Comparison of ENCODE assay signal across 8 cellular contexts in the genomic region with DNA sequence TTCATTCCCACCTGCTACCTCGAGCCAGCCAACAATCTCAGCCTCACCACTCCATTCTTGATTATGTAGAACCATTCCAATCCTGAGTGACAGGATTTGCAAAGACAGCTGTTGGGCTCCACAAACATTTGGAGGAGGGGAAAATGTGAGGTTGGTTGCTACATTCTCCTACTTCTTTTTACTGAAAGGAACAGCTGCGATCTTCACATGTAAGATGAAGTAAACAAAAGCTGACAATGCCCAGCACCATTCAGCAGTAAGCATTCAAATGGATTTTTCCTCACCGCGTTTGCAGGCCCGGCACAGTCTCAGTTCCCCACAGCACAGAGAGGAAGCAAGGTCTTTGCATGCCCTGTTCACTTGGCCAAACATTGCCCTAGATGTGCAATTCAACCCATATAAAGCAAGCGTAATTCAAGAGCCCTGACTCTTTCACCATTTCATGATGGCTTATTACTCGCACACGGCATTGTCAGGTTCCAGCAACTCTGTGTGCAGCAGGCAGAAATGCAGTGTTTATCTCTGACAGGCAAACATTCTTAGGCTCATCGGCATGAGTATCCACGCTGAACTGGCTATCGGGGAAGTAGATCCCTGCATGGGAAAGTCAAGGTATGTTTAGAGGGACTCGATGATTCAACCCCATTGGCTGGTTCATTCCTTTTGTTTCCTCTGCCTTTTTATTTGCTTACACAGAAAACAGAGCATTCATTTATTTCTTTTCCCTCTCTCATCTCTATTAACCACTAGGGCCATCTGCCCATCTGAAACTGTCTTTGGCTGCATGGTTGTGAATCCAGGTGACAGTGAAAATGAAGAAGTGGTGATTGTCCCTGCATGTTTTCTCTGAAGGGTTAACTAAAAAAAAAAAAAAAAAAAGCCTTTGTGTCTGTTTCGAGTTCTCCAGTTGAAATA.
DNase-seq lines count a peak whose midpoint lies in the region; ATAC-seq and TF ChIP-seq lines count a peak whose summit lies in the region.

No MANE protein-coding gene starts in this region.

- peak overlapping the region; percentile 0 for H2BK5ac ChIP-seq in IMR-90 (ENCODE audit: low read depth, low read length, poor library complexity, severe bottlenecking)

- H3K56ac ChIP-seq in IMR-90 (ENCODE audit: extremely low read depth, insufficient read depth, low read length) = no peak overlapping the region

- no peaks in the 10 kb centered on the region for H3K9me3 ChIP-seq in IMR-90 (ENCODE audit: control insufficient read depth, insufficient read depth, low read length)
- no peaks in the 10 kb centered on the region for H3K9me3 ChIP-seq in neural progenitor cell (ENCODE audit: low read depth)
- no peaks in the 10 kb centered on the region for H3K9me3 ChIP-seq in testis

- H2BK120ac ChIP-seq in IMR-90 (ENCODE audit: low read depth, low read length) = no peak overlapping the region

- H3K9ac ChIP-seq in IMR-90 (ENCODE audit: low read depth, low read length) = no peak overlapping the region
- H3K9ac ChIP-seq in neural progenitor cell = no peak overlapping the region

- H3K9me1 ChIP-seq in IMR-90 (ENCODE audit: insufficient read depth, low read length) = no peaks in the 10 kb centered on the region

- 5% methylated on average over 3 of the region's 13 CpGs; no CpG with 5 or more reads in 1 of the 2 experiments for whole genome bisulfite sequencing in IMR-90 (ENCODE audit: extremely low coverage in 2 of 2, insufficient read length in 1 of 2), 2 experiments
- 56 to 60% methylated on average over 13 of the region's 13 CpGs for WGBS in testis, 2 donors

- no peaks in the 10 kb centered on the region for H3K79me2 ChIP-seq in neural progenitor cell (ENCODE audit: low read depth)

- no peaks in the 10 kb centered on the region for H3K27me3 ChIP-seq in IMR-90 (ENCODE audit: control insufficient read depth, insufficient read depth, low read length)
- no peaks in the 10 kb centered on the region for H3K27me3 ChIP-seq in neural progenitor cell
- H3K27me3 ChIP-seq in testis = no peaks in the 10 kb centered on the region

- in situ Hi-C loops in IMR-90 (cut with MboI; ENCODE audit: low sequenced_read_pairs) = no loop called here

- no peak overlapping the region; the same call in 1 of the 2 replicates for H3K18ac ChIP-seq in IMR-90 (ENCODE audit: low read depth, low read length)

- ATAC-seq in GM21367 (IDR thresholded peaks at IDR 0.05; ENCODE audit: unreplicated experiment) = peak; percentile 33
- peak; percentile 83 for ATAC-seq in IMR-90 (ENCODE audit: low read depth)
- no peak for ATAC-seq in activated CD4-positive, alpha-beta T cell treated with anti-CD3 and anti-CD28 coated beads for 36 hours

- no peak overlapping the region for H3K4me3 ChIP-seq in IMR-90 (ENCODE audit: insufficient read depth, low read depth, low read length)
- H3K4me3 ChIP-seq in neural progenitor cell = peak overlapping the region; percentile 8
- H3K4me3 ChIP-seq in testis = no peak overlapping the region

- H3K9me3 Mint-ChIP-seq in brain (peaks cover 0 to 2% (median 0%) of the 10 kb centered on the region in 5 experiments), neural progenitor cell (no peaks in the 10 kb centered on the region)
- H3K9me3 Mint-ChIP-seq in activated CD4-positive, alpha-beta T cell treated with anti-CD3 and anti-CD28 coated beads for 36 hours (ENCODE audit: low read depth) = no peaks in the 10 kb centered on the region

- no peak overlapping the region for H4K91ac ChIP-seq in IMR-90 (ENCODE audit: insufficient read depth, low read depth, low read length)

- TF ChIP-seq POLR2A in IMR-90 (IDR thresholded peaks at IDR 0.05; ENCODE audit: low read depth, low read length) = no peak
- TF ChIP-seq POLR2A in testis (IDR thresholded peaks at IDR 0.05) = no peak

- H4K8ac ChIP-seq in IMR-90 (ENCODE audit: low read depth in 2 of 2, low read length in 2 of 2) = peak overlapping the region in 1 of 2 experiments; percentile 7; a peak in 1 of 4 replicates

- H3K4me1 ChIP-seq in IMR-90 (ENCODE audit: control insufficient read depth, insufficient read depth, low read length) = peaks cover 4% of the 10 kb centered on the region
- H3K4me1 ChIP-seq in neural progenitor cell = peaks cover 37% of the 10 kb centered on the region
- H3K4me1 ChIP-seq in testis = peaks cover 14% of the 10 kb centered on the region

- no peak overlapping the region for H3K14ac ChIP-seq in IMR-90 (replicated peaks; ENCODE audit: low read depth, low read length)

- H3K36me3 Mint-ChIP-seq in brain = no peaks in the 10 kb centered on the region
- H3K36me3 Mint-ChIP-seq in neural progenitor cell = no peaks in the 10 kb centered on the region
- H3K36me3 Mint-ChIP-seq in activated CD4-positive, alpha-beta T cell treated with anti-CD3 and anti-CD28 coated beads for 36 hours (ENCODE audit: low read depth) = no peaks in the 10 kb centered on the region

- no peak overlapping the region for H2BK15ac ChIP-seq in IMR-90 (ENCODE audit: low read depth, low read length)

- H3K4me1 Mint-ChIP-seq in brain (peaks cover 69% of the 10 kb centered on the region), neural progenitor cell (peaks cover 34% of the 10 kb centered on the region)
- peaks cover 63% of the 10 kb centered on the region for H3K4me1 Mint-ChIP-seq in activated CD4-positive, alpha-beta T cell treated with anti-CD3 and anti-CD28 coated beads for 36 hours

- POLR2A ChIA-PET in IMR-90 (lab: Charles Lee; ENCODE audit: unreplicated experiment) = no interaction called here
- POLR2A ChIA-PET in activated CD4-positive, alpha-beta T cell treated with anti-CD3 and anti-CD28 coated beads for 36 hours (lab: Charles Lee) = no interaction called here

- H3K4me3 Mint-ChIP-seq in brain (peak overlapping the region; percentile 26 to 76 (median 55)), neural progenitor cell (peak overlapping the region; percentile 7)
- no peak overlapping the region for H3K4me3 Mint-ChIP-seq in activated CD4-positive, alpha-beta T cell treated with anti-CD3 and anti-CD28 coated beads for 36 hours

- BruUV-seq in IMR-90 (replicated peaks; lab: Mats Ljungman, UMichigan) = no TSS peak

- H2AK5ac ChIP-seq in IMR-90 (ENCODE audit: low read depth, low read length) = no peak overlapping the region

- H2BK20ac ChIP-seq in IMR-90 (ENCODE audit: low read depth, low read length) = no peak overlapping the region

- H3K27ac ChIP-seq in IMR-90 (ENCODE audit: insufficient read depth, low read length) (peak overlapping the region; percentile 23; the same call in 1 of the 2 replicates), neural progenitor cell (peak overlapping the region; percentile 67), testis (no peak overlapping the region)

- H4K5ac ChIP-seq in IMR-90 (ENCODE audit: low read depth, low read length) = no peak overlapping the region

- no peaks in the 10 kb centered on the region for H3K79me1 ChIP-seq in IMR-90 (ENCODE audit: low read depth in 1 of 2, low read length in 2 of 2)

- H3K4ac ChIP-seq in IMR-90 (ENCODE audit: low read depth, low read length) = no peak overlapping the region

- H3K4me2 ChIP-seq in IMR-90 (ENCODE audit: low read depth, low read length) = peak overlapping the region; percentile 45
- peak overlapping the region; percentile 63 for H3K4me2 ChIP-seq in neural progenitor cell

- CTCF ChIA-PET in IMR-90 (lab: Yijun Ruan, JAX) = no interaction called here
- CTCF ChIA-PET in activated CD4-positive, alpha-beta T cell treated with anti-CD3 and anti-CD28 coated beads for 36 hours (lab: Charles Lee) = no interaction called here

- DNase-seq in DMS53 treated with DMSO at 0.1 percent for 48 hours (lab: John Stamatoyannopoulos, UW; ENCODE audit: unreplicated experiment) (peak; percentile 70), IMR-90 (peak; percentile 62), neural progenitor cell (ENCODE audit: low spot score) (peak; percentile 71), testis (no peak), T-helper 9 cell (no peak)
- DNase-seq in activated CD4-positive, alpha-beta T cell treated with anti-CD3 and anti-CD28 coated beads for 36 hours = no peak

- H3F3A ChIP-seq in neural progenitor cell (ENCODE audit: low read depth) = peaks cover 28% of the 10 kb centered on the region

- dilution Hi-C loops in IMR-90 (cut with HindIII; ENCODE audit: low sequenced_read_pairs, unreplicated experiment) = no loop called here

- peak overlapping the region; percentile 82 for H2AFZ ChIP-seq in IMR-90 (replicated peaks; ENCODE audit: low read length, poor library complexity)
- peak overlapping the region; percentile 70 for H2AFZ ChIP-seq in neural progenitor cell (replicated peaks)

- H4K20me1 ChIP-seq in IMR-90 (ENCODE audit: insufficient read depth, low read length) (0 out of 2 replicates have a peak, but pooled peaks cover 5% of the 10 kb centered on the region), neural progenitor cell (ENCODE audit: low read depth) (no peaks in the 10 kb centered on the region)

- H3K23ac ChIP-seq in IMR-90 (ENCODE audit: low read depth, low read length) = 0 out of 2 replicates have a peak overlapping the region, but pooled peaks have one; percentile 9

- H3K27me3 Mint-ChIP-seq in brain (peaks cover 3% of the 10 kb centered on the region), neural progenitor cell (ENCODE audit: insufficient read depth, low read depth) (no peaks in the 10 kb centered on the region)
- no peaks in the 10 kb centered on the region for H3K27me3 Mint-ChIP-seq in activated CD4-positive, alpha-beta T cell treated with anti-CD3 and anti-CD28 coated beads for 36 hours

- TF ChIP-seq CTCF in IMR-90 (conservative IDR thresholded peaks at IDR 0.05; ENCODE audit: low read depth, low read length) (no peak), brain (conservative IDR thresholded peaks at IDR 0.05) (no peak), neural progenitor cell (IDR thresholded peaks at IDR 0.05) (no peak), testis (IDR thresholded peaks at IDR 0.05) (no peak)

- H3K36me3 ChIP-seq in IMR-90 (ENCODE audit: control insufficient read depth, insufficient read depth, low read length) (no peaks in the 10 kb centered on the region), neural progenitor cell (no peaks in the 10 kb centered on the region), testis (ENCODE audit: low read depth, missing control alignments) (no peaks in the 10 kb centered on the region)

- no peak overlapping the region for H2AK9ac ChIP-seq in IMR-90 (replicated peaks; ENCODE audit: low read depth, low read length, poor library complexity)

- no peak for TF ChIP-seq RAD21 in IMR-90 (IDR thresholded peaks at IDR 0.05; ENCODE audit: low read length)

- intact Hi-C loops in IMR-90 (cut with micrococcal nuclease) (loop anchor here (5.0 kb wide), 1 partner anchor 319 kb away; the partner anchor contains the start of gene BTG1), testis (cut with DNase I; ENCODE audit: low total_unique reads) (no loop called here)
- intact Hi-C loops in activated CD4-positive, alpha-beta T cell treated with anti-CD3 and anti-CD28 coated beads for 36 hours (cut with DNase I, micrococcal nuclease) = no loop called here

- peak overlapping the region; percentile 59 to 95 (median 82) for H3K27ac Mint-ChIP-seq in brain
- H3K27ac Mint-ChIP-seq in neural progenitor cell = no peak overlapping the region
- H3K27ac Mint-ChIP-seq in activated CD4-positive, alpha-beta T cell treated with anti-CD3 and anti-CD28 coated beads for 36 hours = no peak overlapping the region

TF ChIP-seq in IMR-90, 13 proteins besides CTCF, POLR2A, EP300 and RAD21 (continues in another document):
- TF ChIP-seq NFE2L2 (IDR thresholded peaks at IDR 0.05; ENCODE audit: low read depth, low read length) (no peak), MAFK (IDR thresholded peaks at IDR 0.05; ENCODE audit: low read depth, low read length) (no peak), CEBPB (IDR thresholded peaks at IDR 0.05; ENCODE audit: low read depth, low read length) (no peak)

Comparison
In these comparisons a context has a peak if more than half of its experiments do, and no peak if none do; other contexts are left out.
1. DNase-seq: peak in DMS53 treated with DMSO at 0.1 percent for 48 hours (single experiment), IMR-90 (single experiment) and neural progenitor cell (single experiment); none in testis (single experiment), activated CD4-positive, alpha-beta T cell treated with anti-CD3 and anti-CD28 coated beads for 36 hours (single experiment) and T-helper 9 cell (single experiment).
2. H3K27ac ChIP-seq: peak in IMR-90 (single experiment) and neural progenitor cell (single experiment); none in testis (0 of 2).
3. H3K27ac Mint-ChIP-seq: peak in brain (5 of 5); none in neural progenitor cell (single experiment) and activated CD4-positive, alpha-beta T cell treated with anti-CD3 and anti-CD28 coated beads for 36 hours (single experiment).